Comparison of ENCODE assay signal across 18 cellular contexts in the genomic region with DNA sequence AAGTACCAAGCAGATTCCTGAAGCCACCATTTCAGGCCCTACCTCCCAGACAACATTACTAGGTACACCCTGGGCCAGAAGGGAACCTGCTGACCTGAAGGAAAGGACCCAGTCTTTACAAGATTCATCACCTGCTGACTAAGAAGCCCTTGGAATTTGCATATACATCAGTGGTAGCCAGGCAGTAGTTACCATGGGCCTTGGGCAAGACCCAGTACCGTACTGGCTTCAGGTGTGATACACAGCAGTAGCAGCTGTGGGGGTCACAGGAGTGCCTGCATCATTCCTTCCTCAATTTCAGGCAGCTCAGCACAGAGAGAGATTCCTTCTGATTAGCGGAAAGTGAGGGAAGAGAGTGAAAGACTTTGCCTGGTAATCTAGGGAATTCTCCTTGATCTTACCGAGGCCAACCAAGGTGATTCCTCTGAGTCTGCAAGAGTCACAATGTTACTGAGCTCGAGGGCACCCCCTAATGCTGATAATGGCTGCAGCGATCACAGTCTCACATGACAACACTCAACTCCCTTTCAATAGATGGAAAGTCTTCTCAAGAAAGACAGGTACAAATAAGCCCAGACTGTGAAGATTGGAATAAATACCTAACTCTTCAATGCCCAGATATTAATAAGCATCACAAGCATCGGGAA. TPM values are rescaled to one million over a fixed set of nuclear protein-coding genes. Genes with fewer than 3 reads are reported as not detected.
DNase-seq lines count a peak whose midpoint lies in the region; ATAC-seq, FAIRE-seq and TF ChIP-seq lines count a peak whose summit lies in the region.
"Had no signal": no experiment of that assay in that cellular context is flagged by ENCODE, and none has a peak within 500 bp of the region (broad histone marks: within the 10 kb centered on the region; RNA-seq: fewer than 3 reads in every experiment).

No MANE protein-coding gene starts in this region.

- H3K4me2 ChIP-seq in HepG2 (ENCODE audit: low read depth, low read length) (no peak overlapping the region), MM.1S (ENCODE audit: low read depth, low read length) (no peak overlapping the region)
- H3K4me2 ChIP-seq: PC-9 had no signal

- no peaks in the 10 kb centered on the region for H3K4me1 ChIP-seq in HepG2 (ENCODE audit: insufficient read depth, low read length)
- H3K4me1 ChIP-seq in right lobe of liver: no peaks in the 10 kb centered on the region
- H3K4me1 ChIP-seq in MM.1S (ENCODE audit: low read length): no peaks in the 10 kb centered on the region
- H3K4me1 ChIP-seq in endodermal cell (ENCODE audit: control insufficient read depth, insufficient read depth, low read length): no peaks in the 10 kb centered on the region
- H3K4me1 ChIP-seq: Caco-2 had no signal

- 30% methylated on average over 6 of the region's 6 CpGs for WGBS in HepG2 (ENCODE audit: low lambda C conversion rate)
- WGBS in right lobe of liver (ENCODE audit: insufficient coverage, low coverage, low lambda C conversion rate, missing lambda C conversion rate): 65% methylated on average over 6 of the region's 6 CpGs
- WGBS in endodermal cell (ENCODE audit: insufficient coverage in 1 of 2, insufficient read length in 1 of 2), 2 experiments: 67 to 78% methylated on average over 3 to 6 of the region's 6 CpGs

- H3K9me2 ChIP-seq in MM.1S (replicated peaks; ENCODE audit: insufficient read depth, low read length): no peaks in the 10 kb centered on the region

- no TSS peak for BruUV-seq in HepG2 (replicated peaks; lab: Mats Ljungman, UMichigan)

- ATAC-seq in HepG2: no peak; the same call in 2 of the 3 replicates
- ATAC-seq in right lobe of liver: no peak
- ATAC-seq in HG02870 (IDR thresholded peaks at IDR 0.05; ENCODE audit: unreplicated experiment): no peak

- no peaks in the 10 kb centered on the region for H3K79me2 ChIP-seq in HepG2 (ENCODE audit: insufficient read depth, low read length)
- H3K79me2 ChIP-seq in MM.1S (ENCODE audit: low read length): no peaks in the 10 kb centered on the region

- DNase-seq in HepG2 (ENCODE audit: low spot score) (no peak), right lobe of liver (no peak), MM.1S (no peak), endodermal cell (peak; percentile 82), OCI-M2 (lab: John Stamatoyannopoulos, UW; ENCODE audit: unreplicated experiment) (no peak), putamen (ENCODE audit: low spot score) (no peak), DMS79 (lab: John Stamatoyannopoulos, UW) (no peak)
- DNase-seq: Caco-2, DMS53, NCI-H1092 treated with DMSO at 0.1 percent for 48 hours, NCI-H1694, NCI-H2107, NCI-H345, NCI-H526 treated with DMSO at 0.1 percent for 48 hours, PC-9 had no signal

- no peaks in the 10 kb centered on the region for H3K36me3 ChIP-seq in HepG2 (replicated peaks in 1 of 2; ENCODE audit: control insufficient read depth in 1 of 2, insufficient read depth in 2 of 2, low read length in 2 of 2)
- no peaks in the 10 kb centered on the region for H3K36me3 ChIP-seq in right lobe of liver
- H3K36me3 ChIP-seq in MM.1S (replicated peaks; ENCODE audit: insufficient read depth, low read length): no peaks in the 10 kb centered on the region
- no peaks in the 10 kb centered on the region for H3K36me3 ChIP-seq in endodermal cell (ENCODE audit: control insufficient read depth, insufficient read depth, low read length)

- peaks cover 1% of the 10 kb centered on the region for H3K36me3 Mint-ChIP-seq in endodermal cell (ENCODE audit: low read depth)

- no peak overlapping the region for H3K4me3 ChIP-seq in HepG2 (replicated peaks in 1 of 3; ENCODE audit: insufficient read depth in 1 of 3, low read depth in 2 of 3, low read length in 3 of 3)
- H3K4me3 ChIP-seq in right lobe of liver: no peak overlapping the region
- H3K4me3 ChIP-seq in MM.1S (ENCODE audit: low read length): no peak overlapping the region
- no peak overlapping the region for H3K4me3 ChIP-seq in endodermal cell (ENCODE audit: low read length)
- H3K4me3 ChIP-seq: PC-9 had no signal

- in situ Hi-C loops in HepG2 (cut with HindIII; ENCODE audit: extremely low pct_ligation_motif_present, low pct_unique_long_range_greater_than_20kb): no loop called here

- no peak overlapping the region for H3K27ac ChIP-seq in HepG2 (ENCODE audit: extremely low read length, insufficient read depth, low read length)
- no peak overlapping the region for H3K27ac ChIP-seq in right lobe of liver
- H3K27ac ChIP-seq in MM.1S (ENCODE audit: low read length): no peak overlapping the region
- H3K27ac ChIP-seq in endodermal cell (ENCODE audit: low read depth, low read length): no peak overlapping the region
- H3K27ac ChIP-seq: PC-9 had no signal

- H3K4me3 Mint-ChIP-seq in endodermal cell: no peak overlapping the region

- no peak overlapping the region for H2AFZ ChIP-seq in HepG2 (ENCODE audit: low read length)
- no peak overlapping the region for H2AFZ ChIP-seq in MM.1S (ENCODE audit: low read length)
- H2AFZ ChIP-seq: PC-9 had no signal

- no peak for TF ChIP-seq EP300 in HepG2 (IDR thresholded peaks at IDR 0.05; ENCODE audit: low read depth in 2 of 2, low read length in 2 of 2)
- no peak for TF ChIP-seq EP300 in HepG2 (CRISPR knock-in tag; IDR thresholded peaks at IDR 0.05; ENCODE audit: borderline replicate concordance)

- POLR2A ChIA-PET in HepG2 (lab: Yijun Ruan, JAX): no interaction called here

- H3K9ac ChIP-seq in HepG2 (ENCODE audit: insufficient read depth, low read depth, low read length) (no peak overlapping the region), MM.1S (ENCODE audit: low read length) (no peak overlapping the region), endodermal cell (ENCODE audit: extremely low read depth, low read length, poor library complexity, severe bottlenecking) (no peak overlapping the region)

- intact Hi-C loops in HepG2 (cut with micrococcal nuclease; ENCODE audit: unreplicated experiment): no loop called here
- intact Hi-C loops in right lobe of liver (cut with DNase I): no loop called here

- CTCF ChIA-PET in HepG2 (lab: Yijun Ruan, JAX; ENCODE audit: low intra/inter-chr PET ratio, low total read pairs): no interaction called here

- TF ChIP-seq POLR2A in HepG2 (IDR thresholded peaks at IDR 0.05; ENCODE audit: insufficient read depth in 1 of 2, low read depth in 2 of 2, low read length in 2 of 2) (no peak), right lobe of liver (IDR thresholded peaks at IDR 0.05) (no peak)

- TF ChIP-seq CTCF in HepG2 (CRISPR knock-in tag; IDR thresholded peaks at IDR 0.05) (no peak; the same call in 1 of the 2 replicates), right lobe of liver (IDR thresholded peaks at IDR 0.05) (no peak), MM.1S (IDR thresholded peaks at IDR 0.05; ENCODE audit: low read length) (peak; percentile 18), endodermal cell (conservative IDR thresholded peaks at IDR 0.05) (peak; percentile 70)

- TF ChIP-seq RAD21 in HepG2 (CRISPR knock-in tag; IDR thresholded peaks at IDR 0.05): no peak

- H3K9me3 ChIP-seq in HepG2 (ENCODE audit: low read length): no peaks in the 10 kb centered on the region; the same call in 1 of the 2 replicates
- H3K9me3 ChIP-seq in right lobe of liver: no peaks in the 10 kb centered on the region
- no peaks in the 10 kb centered on the region for H3K9me3 ChIP-seq in MM.1S (replicated peaks; ENCODE audit: insufficient read depth, low read length)
- no peaks in the 10 kb centered on the region for H3K9me3 ChIP-seq in endodermal cell (ENCODE audit: control insufficient read depth, low read length)

- no peaks in the 10 kb centered on the region for H4K20me1 ChIP-seq in HepG2 (ENCODE audit: insufficient read depth, low read length)
- H4K20me1 ChIP-seq in MM.1S (ENCODE audit: insufficient read depth, low read length): no peaks in the 10 kb centered on the region

- H3F3A ChIP-seq in MM.1S (ENCODE audit: insufficient read depth, low read length): no peaks in the 10 kb centered on the region

- no peak for FAIRE-seq in HepG2 (lab: Jason Lieb, UNC)
- FAIRE-seq: A204.1, G401.6 had no signal

- H3K4me1 Mint-ChIP-seq in endodermal cell: peaks cover 6% of the 10 kb centered on the region

- H3K27me3 ChIP-seq in HepG2 (ENCODE audit: control insufficient read depth in 1 of 2, insufficient read depth in 2 of 2, low read length in 2 of 2) (no peaks in the 10 kb centered on the region), right lobe of liver (no peaks in the 10 kb centered on the region), MM.1S (replicated peaks; ENCODE audit: insufficient read depth, low read length) (no peaks in the 10 kb centered on the region), endodermal cell (ENCODE audit: control insufficient read depth, insufficient read depth, low read length, poor library complexity, severe bottlenecking) (no peaks in the 10 kb centered on the region)

- H3K27ac Mint-ChIP-seq in endodermal cell: no peak overlapping the region

- H3K27me3 Mint-ChIP-seq in endodermal cell (ENCODE audit: insufficient read depth): peaks cover 3% of the 10 kb centered on the region

- H3K9me3 Mint-ChIP-seq in endodermal cell: peaks cover 2% of the 10 kb centered on the region

RNA-seq across cellular contexts. Expression of a gene that starts 22.0 kb away (rescaled TPM):
- total RNA-seq in HepG2 (2016; rRNA removed; fragmentation: Illumina TruSeq; extraction: Trizol): 20.0 and 27.9 TPM in 2 replicates
- 3.5 and 4.0 TPM in 2 replicates for total RNA-seq in HepG2 (2016; cell fraction: cytosol; rRNA removed; fragmentation: Illumina TruSeq; extraction: Trizol; ENCODE audit: low read depth)
- total RNA-seq in HepG2 (2016; cell fraction: insoluble cytoplasmic fraction; rRNA removed; fragmentation: Illumina TruSeq; extraction: Trizol): 20.4 and 26.7 TPM in 2 replicates
- 17.2 and 20.4 TPM in 2 replicates for total RNA-seq in HepG2 (2016; cell fraction: membrane; rRNA removed; fragmentation: Illumina TruSeq; extraction: Trizol)
- 23.7 and 26.0 TPM in 2 replicates for total RNA-seq in HepG2 (2016; cell fraction: nucleus; rRNA removed; fragmentation: Illumina TruSeq; extraction: Trizol)
- 10.4 and 12.9 TPM in 2 replicates for polyA plus RNA-seq in HepG2 (2011; rRNA removed)
- polyA plus RNA-seq in HepG2 (2011; cell fraction: cytosol; rRNA removed): 3.4 and 6.0 TPM in 2 replicates
- 7.7 and 10.2 TPM in 2 replicates for polyA plus RNA-seq in HepG2 (2011; cell fraction: nucleus; rRNA removed)
- 11.3 and 12.7 TPM in 2 replicates for polyA plus RNA-seq in HepG2 (2012)
- polyA plus RNA-seq in HepG2 (2016; cell fraction: cytosol; fragmentation: Illumina TruSeq; extraction: Trizol; ENCODE audit: low read depth): 1.5 TPM in 2 replicates
- polyA plus RNA-seq in HepG2 (2016; cell fraction: insoluble cytoplasmic fraction; fragmentation: Illumina TruSeq; extraction: Trizol; ENCODE audit: low read depth): 18.7 and 19.2 TPM in 2 replicates
- polyA plus RNA-seq in HepG2 (2016; cell fraction: membrane; fragmentation: Illumina TruSeq; extraction: Trizol; ENCODE audit: low read depth): 6.1 and 6.5 TPM in 2 replicates
- 21.4 and 22.7 TPM in 2 replicates for polyA plus RNA-seq in HepG2 (2016; cell fraction: nucleus; fragmentation: Illumina TruSeq; extraction: Trizol; ENCODE audit: insufficient read depth, low read depth)
- polyA minus RNA-seq in HepG2 (2011; rRNA and poly(A)+ RNA removed; ENCODE audit: low replicate concordance): 18.6 and 61.3 TPM in 2 replicates
- polyA minus RNA-seq in HepG2 (2011; cell fraction: cytosol; rRNA and poly(A)+ RNA removed): 13.9 and 17.8 TPM in 2 replicates
- polyA minus RNA-seq in HepG2 (2011; cell fraction: nucleus; rRNA and poly(A)+ RNA removed): 37.1 and 40.5 TPM in 2 replicates
- 10 to 100 TPM; 28.8 to 51.6 (median 38.4) TPM for total RNA-seq in right lobe of liver
- total RNA-seq in endodermal cell: 10 to 100 TPM; 19.2 to 26.0 TPM
- polyA plus RNA-seq in endodermal cell (2013, experiment 1 of 2): 16.5 TPM
- polyA plus RNA-seq in endodermal cell (2013, experiment 2 of 2): 17.3 TPM

Comparison
In these comparisons a context has a peak if more than half of its experiments do, and no peak if none do; other contexts are left out.
1. CTCF ChIP-seq: peak in MM.1S (single experiment) and endodermal cell (single experiment); none in HepG2 (single experiment) and right lobe of liver (0 of 4).